Comparison of ENCODE assay signal across 8 cellular contexts in genomic region chr5:15501057-15501791, GRCh38. TPM values are rescaled to one million over a fixed set of nuclear protein-coding genes. Genes with fewer than 3 reads are reported as not detected.
DNase-seq lines count a peak whose midpoint lies in the region; ATAC-seq and TF ChIP-seq lines count a peak whose summit lies in the region.

No MANE protein-coding gene starts in this region.

- peaks cover 0 to 13% (median 5%) of the 10 kb centered on the region in 9 donors for H3K9me3 Mint-ChIP-seq in naive thymus-derived CD8-positive, alpha-beta T cell

- H3K79me2 ChIP-seq in DND-41 (ENCODE audit: insufficient read depth, low read length): peaks cover 41% of the 10 kb centered on the region

- peak overlapping the region; percentile 22 to 89 for H3K4me3 ChIP-seq in DND-41 (ENCODE audit: low read depth in 1 of 2, low read length in 2 of 2)
- H3K4me3 ChIP-seq in SK-N-MC: peak overlapping the region; percentile 43; the same call in 1 of the 2 replicates
- peak overlapping the region; percentile 81 for H3K4me3 ChIP-seq in ovary

- POLR2A ChIA-PET in naive thymus-derived CD8-positive, alpha-beta T cell (lab: Charles Lee): no interaction called here

- peak; percentile 19 for DNase-seq in DND-41
- DNase-seq in SK-N-MC (ENCODE audit: low read depth, low spot score): no peak
- no peak for DNase-seq in Right ventricle myocardium inferior (ENCODE audit: missing footprints)
- peak; percentile 46 to 65 (median 51) for DNase-seq in ovary
- DNase-seq in activated CD4-positive, alpha-beta T cell treated with anti-CD3 and anti-CD28 coated beads, Interleukin-2, amount 50 U/mL, for 1 hour: no peak
- no peak for DNase-seq in naive thymus-derived CD8-positive, alpha-beta T cell
- DNase-seq in NOMO-1 (lab: John Stamatoyannopoulos, UW; ENCODE audit: unreplicated experiment in 2 of 2): no peak

- H3K36me3 Mint-ChIP-seq in naive thymus-derived CD8-positive, alpha-beta T cell: peaks cover 0 to 12% (median 3%) of the 10 kb centered on the region in 3 donors

- WGBS in ovary, 3 donors: 0 to 1% (median 1%) methylated on average over 16 of the region's 16 CpGs

- H3K27me3 ChIP-seq in DND-41 (ENCODE audit: insufficient read depth, low read length, poor library complexity) (no peaks in the 10 kb centered on the region), ovary (no peaks in the 10 kb centered on the region)

- no peak for TF ChIP-seq POLR2A in ovary (IDR thresholded peaks at IDR 0.05)

- peak overlapping the region; percentile 87 for H3K4me2 ChIP-seq in DND-41 (ENCODE audit: insufficient read depth, low read length)

- peaks cover 3% of the 10 kb centered on the region; the same call in 1 of the 2 replicates for H4K20me1 ChIP-seq in DND-41 (ENCODE audit: insufficient read depth, low read length)

- H3K9me3 ChIP-seq in DND-41 (ENCODE audit: insufficient read depth, low read length, severe bottlenecking) (no peaks in the 10 kb centered on the region), SK-N-MC (ENCODE audit: low read depth, low read length) (no peaks in the 10 kb centered on the region), ovary (no peaks in the 10 kb centered on the region)

- no peak overlapping the region for H3K4me3 Mint-ChIP-seq in naive thymus-derived CD8-positive, alpha-beta T cell

- H2AFZ ChIP-seq in DND-41 (ENCODE audit: low read depth, low read length): peak overlapping the region; percentile 87

- TF ChIP-seq CTCF in DND-41 (IDR thresholded peaks at IDR 0.05; ENCODE audit: borderline replicate concordance, extremely low read depth, low read length, poor library complexity, severe bottlenecking) (no peak), ovary (IDR thresholded peaks at IDR 0.05) (no peak)

- H3K27ac ChIP-seq in DND-41 (ENCODE audit: low read length) (peak overlapping the region; percentile 69), SK-N-MC (no peak overlapping the region), ovary (peak overlapping the region in 1 of 2 donors; percentile 86)

- H3K36me3 ChIP-seq in DND-41 (ENCODE audit: insufficient read depth, low read length): peaks cover 6% of the 10 kb centered on the region
- no peaks in the 10 kb centered on the region for H3K36me3 ChIP-seq in SK-N-MC (ENCODE audit: insufficient read depth, low read length)
- no peaks in the 10 kb centered on the region for H3K36me3 ChIP-seq in ovary

- ATAC-seq in DND-41 (ENCODE audit: insufficient read depth, low read depth): no peak; the same call in 2 of the 3 replicates
- peak; percentile 77 for ATAC-seq in Right ventricle myocardium inferior
- no peak for ATAC-seq in HG03571 (IDR thresholded peaks at IDR 0.05; ENCODE audit: unreplicated experiment)
- no peak for ATAC-seq in naive thymus-derived CD8-positive, alpha-beta T cell

- peaks cover 22 to 54% (median 42%) of the 10 kb centered on the region in 5 donors for H3K27me3 Mint-ChIP-seq in naive thymus-derived CD8-positive, alpha-beta T cell

- peak overlapping the region; percentile 75 for H3K9ac ChIP-seq in DND-41 (ENCODE audit: low read depth, low read length)
- no peak overlapping the region for H3K9ac ChIP-seq in SK-N-MC (ENCODE audit: insufficient read length)

- peaks cover 0 to 2% (median 0%) of the 10 kb centered on the region in 4 donors for H3K4me1 Mint-ChIP-seq in naive thymus-derived CD8-positive, alpha-beta T cell

- no peak for TF ChIP-seq EP300 in ovary (IDR thresholded peaks at IDR 0.05)

- peak overlapping the region in 1 of 10 donors; percentile 25 for H3K27ac Mint-ChIP-seq in naive thymus-derived CD8-positive, alpha-beta T cell

- peaks cover 38% of the 10 kb centered on the region for H3K4me1 ChIP-seq in DND-41 (ENCODE audit: insufficient read depth, low read length)
- peaks cover 9% of the 10 kb centered on the region for H3K4me1 ChIP-seq in ovary (ENCODE audit: insufficient read depth)

- intact Hi-C loops in Right ventricle myocardium inferior (cut with DNase I): loop anchor here (5.0 to 10.0 kb wide), 3 partner anchors 294 to 496 kb away; no protein-coding TSS in a partner anchor
- intact Hi-C loops in ovary (cut with DNase I): loop anchor here in 1 of 4 donors (10.0 kb wide), 1 partner anchor 324 kb away; no protein-coding TSS in a partner anchor

RNA-seq across cellular contexts. Expression of gene FBXL7, which starts 1.2 kb away (rescaled TPM):
- 17.8 TPM for total RNA-seq in Right ventricle myocardium inferior
- 10 to 100 TPM; 25.2 to 37.2 (median 29.2) TPM for total RNA-seq in ovary
- 10 to 100 TPM; 21.1 to 40.9 TPM for polyA plus RNA-seq in ovary
- not detected for total RNA-seq in naive thymus-derived CD8-positive, alpha-beta T cell
- polyA plus RNA-seq in naive thymus-derived CD8-positive, alpha-beta T cell: not detected

Comparison
In these comparisons a context has a peak if more than half of its experiments do, and no peak if none do; other contexts are left out.
1. DNase-seq: peak in DND-41 (single experiment) and ovary (5 of 5); none in SK-N-MC (single experiment), Right ventricle myocardium inferior (single experiment), activated CD4-positive, alpha-beta T cell treated with anti-CD3 and anti-CD28 coated beads, Interleukin-2, amount 50 U/mL, for 1 hour (single experiment), naive thymus-derived CD8-positive, alpha-beta T cell (0 of 10) and NOMO-1 (0 of 2).
2. RNA of gene FBXL7, which starts 1.2 kb away (total RNA-seq): 25.2 to 37.2 TPM in ovary and 17.8 TPM in Right ventricle myocardium inferior (single experiment); not detected in naive thymus-derived CD8-positive, alpha-beta T cell; every median in the first group is over 10 times any median in the second.
3. Peak in every context shown above with its lines, with median percentiles within 50 percentile points of each other: H3K4me3 ChIP-seq.